ENCODE assay signal across 16 cellular contexts in the genomic region with DNA sequence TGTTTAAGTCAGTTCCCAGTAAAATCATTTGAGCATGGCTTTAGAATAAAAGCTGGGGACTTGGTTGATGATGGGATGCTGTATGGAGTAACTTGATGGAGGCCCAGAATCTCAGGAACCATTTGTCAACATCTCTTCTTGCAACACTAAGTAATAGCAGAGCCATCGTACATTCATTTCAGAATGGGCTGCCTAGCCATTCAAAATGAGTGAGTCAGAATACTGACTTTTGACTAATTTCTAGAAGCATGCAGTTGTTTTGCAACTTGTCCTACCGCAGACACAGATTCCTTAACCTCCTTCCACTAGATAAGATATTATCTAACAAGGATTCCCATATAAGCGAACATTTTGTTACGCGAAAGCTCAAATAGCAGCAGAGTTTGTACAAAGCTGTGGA.
DNase-seq lines count a peak whose midpoint lies in the region; ATAC-seq and TF ChIP-seq lines count a peak whose summit lies in the region.
"Had no signal": no experiment of that assay in that cellular context is flagged by ENCODE, and none has a peak within 500 bp of the region (broad histone marks: within the 10 kb centered on the region; RNA-seq: fewer than 3 reads in every experiment).

No MANE protein-coding gene starts in this region.

- H3K4me2 ChIP-seq in mammary epithelial cell (ENCODE audit: insufficient read depth, low read depth, low read length): no peak overlapping the region

- TF ChIP-seq CTCF in MCF 10A (IDR thresholded peaks at IDR 0.05; ENCODE audit: unreplicated experiment) (no peak), mammary epithelial cell (conservative IDR thresholded peaks at IDR 0.05 in 1 of 2, IDR thresholded peaks at IDR 0.05 in 1 of 2; ENCODE audit: extremely low read depth in 1 of 2, insufficient read depth in 1 of 2, low read depth in 1 of 2, low read length in 2 of 2) (no peak), fibroblast of pulmonary artery (IDR thresholded peaks at IDR 0.05; ENCODE audit: low read length, missing control alignments) (no peak), left lung (IDR thresholded peaks at IDR 0.05) (no peak), tibial artery (IDR thresholded peaks at IDR 0.05) (no peak)

- intact Hi-C loops in MCF 10A (cut with micrococcal nuclease): loop anchor here (10.0 kb wide), 1 partner anchor 140 kb away; no protein-coding TSS in a partner anchor
- intact Hi-C loops in mammary epithelial cell (cut with micrococcal nuclease): no loop called here
- intact Hi-C loops in left lung (cut with DNase I): no loop called here
- intact Hi-C loops in tibial artery (cut with DNase I; ENCODE audit: low total_unique reads): no loop called here

- dilution Hi-C loops in mammary epithelial cell (cut with HindIII; ENCODE audit: low sequenced_read_pairs): no loop called here

- no TSS peak for BruUV-seq in MCF 10A (replicated peaks; lab: Mats Ljungman, UMichigan)
- no TSS peak for BruUV-seq in mammary epithelial cell (replicated peaks; lab: Mats Ljungman, UMichigan)

- H3K4me3 ChIP-seq in mammary epithelial cell (replicated peaks in 1 of 3; ENCODE audit: insufficient read depth in 1 of 3, low read depth in 2 of 3, low read length in 3 of 3): no peak overlapping the region
- H3K4me3 ChIP-seq in fibroblast of pulmonary artery (replicated peaks; ENCODE audit: low read depth, low read length): no peak overlapping the region
- H3K4me3 ChIP-seq in left lung: no peak overlapping the region
- no peak overlapping the region for H3K4me3 ChIP-seq in tibial artery
- H3K4me3 ChIP-seq: GM12878 had no signal

- H3K4me1 Mint-ChIP-seq in MCF 10A (ENCODE audit: insufficient read depth, unreplicated experiment): peaks cover 52% of the 10 kb centered on the region

- DNase-seq in MCF 10A (ENCODE audit: unreplicated experiment) (peak; percentile 65), mammary epithelial cell (no peak), amniotic epithelial cell (ENCODE audit: low read depth) (peak; percentile 99), fibroblast of pulmonary artery (ENCODE audit: low read depth) (peak; percentile 94), stromal cell of bone marrow (ENCODE audit: low read depth) (peak; percentile 25), left lung (no peak), tibial artery (no peak)
- DNase-seq: C1 segment of cervical spinal cord, HCEC 1CT, NCI-H1092, NCI-H1694, NCI-H774, SHP77 had no signal

- no peak overlapping the region for H3K27ac Mint-ChIP-seq in MCF 10A (ENCODE audit: low read depth, unreplicated experiment)

- H3K9me3 ChIP-seq in mammary epithelial cell (replicated peaks; ENCODE audit: insufficient read depth, low read length) (peaks cover 16% of the 10 kb centered on the region), left lung (peaks cover 0 to 5% of the 10 kb centered on the region in 2 donors), tibial artery (no peaks in the 10 kb centered on the region)

- no peaks in the 10 kb centered on the region for H3K36me3 Mint-ChIP-seq in MCF 10A (ENCODE audit: insufficient read depth, unreplicated experiment)

- H3K27me3 Mint-ChIP-seq in MCF 10A (ENCODE audit: insufficient read depth, unreplicated experiment): no peaks in the 10 kb centered on the region

- no peaks in the 10 kb centered on the region for H3K27me3 ChIP-seq in mammary epithelial cell (ENCODE audit: insufficient read depth, low read length)
- H3K27me3 ChIP-seq in left lung: no peaks in the 10 kb centered on the region
- H3K27me3 ChIP-seq in tibial artery: no peaks in the 10 kb centered on the region

- CTCF ChIA-PET in MCF 10A (lab: Yijun Ruan, JAX): interaction anchor here (0.5 to 0.7 kb wide), 3 partner anchors 19 to 1489 kb away, joined by 3 to 4 read pairs (median 3); no protein-coding TSS in a partner anchor
- CTCF ChIA-PET in mammary epithelial cell (lab: Charles Lee; ENCODE audit: low non-redundant PET): no interaction called here

- 88% methylated on average over 5 of the region's 5 CpGs for WGBS in mammary epithelial cell (ENCODE audit: low coverage, missing lambda C conversion rate)

- H3K9ac ChIP-seq in mammary epithelial cell (ENCODE audit: insufficient read depth, low read length): no peak overlapping the region

- H3K79me2 ChIP-seq in mammary epithelial cell (ENCODE audit: insufficient read depth, low read length): no peaks in the 10 kb centered on the region

- H3K4me1 ChIP-seq in mammary epithelial cell (ENCODE audit: insufficient read depth, low read length) (no peaks in the 10 kb centered on the region), left lung (no peaks in the 10 kb centered on the region), tibial artery (no peaks in the 10 kb centered on the region)

- in situ Hi-C loops in mammary epithelial cell (cut with MboI; ENCODE audit: low sequenced_read_pairs in 2 of 2): no loop called here

- H4K20me1 ChIP-seq in mammary epithelial cell (ENCODE audit: insufficient read depth, low read length): no peaks in the 10 kb centered on the region

- POLR2A ChIA-PET in MCF 10A (lab: Yijun Ruan, JAX): interaction anchor here (0.7 kb wide), 1 partner anchor 606 kb away, joined by 3 read pairs; no protein-coding TSS in a partner anchor

- no peak overlapping the region for H2AFZ ChIP-seq in mammary epithelial cell (ENCODE audit: low read depth, low read length)

- ATAC-seq in left lung: no peak
- ATAC-seq in HG02642 (IDR thresholded peaks at IDR 0.05; ENCODE audit: poor library complexity, unreplicated experiment): no peak
- ATAC-seq: GM12878 had no signal

- H3K36me3 ChIP-seq in mammary epithelial cell (ENCODE audit: insufficient read depth, low read length) (no peaks in the 10 kb centered on the region), left lung (no peaks in the 10 kb centered on the region), tibial artery (no peaks in the 10 kb centered on the region)

- H3K27ac ChIP-seq in mammary epithelial cell (ENCODE audit: insufficient read depth, low read depth, low read length): no peak overlapping the region
- H3K27ac ChIP-seq in left lung: no peak overlapping the region
- no peak overlapping the region for H3K27ac ChIP-seq in tibial artery
- H3K27ac ChIP-seq: 22Rv1 had no signal

- H3K4me3 Mint-ChIP-seq in MCF 10A (ENCODE audit: unreplicated experiment): no peak overlapping the region

- H3K9me3 Mint-ChIP-seq in MCF 10A (ENCODE audit: unreplicated experiment): no peaks in the 10 kb centered on the region

Comparison
In these comparisons a context has a peak if more than half of its experiments do, and no peak if none do; other contexts are left out.
1. DNase-seq: peak in MCF 10A (single experiment), amniotic epithelial cell (single experiment), fibroblast of pulmonary artery (single experiment) and stromal cell of bone marrow (single experiment); none in mammary epithelial cell (single experiment), left lung (0 of 2) and tibial artery (0 of 2).